In the genomic region with DNA sequence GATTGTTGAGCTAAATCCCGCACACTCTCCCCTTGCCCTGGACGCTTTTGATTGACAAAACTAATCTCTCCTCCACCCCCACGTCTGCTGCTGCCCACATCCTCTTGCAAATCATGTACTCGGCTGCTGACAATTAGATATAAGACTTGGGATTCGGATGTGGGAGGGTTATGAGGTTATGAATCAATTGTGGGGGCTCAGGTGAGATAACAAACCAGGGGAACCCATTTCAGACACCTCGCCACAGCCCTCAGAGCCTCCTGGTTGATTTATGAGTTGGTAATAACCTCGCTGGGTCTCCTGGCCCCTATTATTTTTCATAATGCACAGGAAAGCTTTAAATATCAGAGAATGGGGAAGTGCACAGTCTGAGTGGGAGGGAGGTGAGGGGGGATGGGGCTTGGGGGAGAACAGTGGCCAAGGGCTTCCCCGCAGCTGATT, we compare ENCODE assay signal across 9 cellular contexts.
DNase-seq lines count a peak whose midpoint lies in the region; TF ChIP-seq lines count a peak whose summit lies in the region.
"Had no signal": no experiment of that assay in that cellular context is flagged by ENCODE, and none has a peak within 500 bp of the region (broad histone marks: within the 10 kb centered on the region; RNA-seq: fewer than 3 reads in every experiment).

No MANE protein-coding gene starts in this region.

- no peaks in the 10 kb centered on the region for H3K36me3 Mint-ChIP-seq in activated naive CD8-positive, alpha-beta T cell treated with anti-CD3 and anti-CD28 coated beads for 36 hours

- TF ChIP-seq EP300 in suprapubic skin (IDR thresholded peaks at IDR 0.05), result no peak

- WGBS in suprapubic skin, result 70% methylated on average over 8 of the region's 8 CpGs

- DNase-seq in GM19238 (ENCODE audit: insufficient read length, low spot score) (peak; percentile 13), SJCRH30 (no peak), ascending aorta (ENCODE audit: low spot score in 2 of 2) (no peak), breast epithelium (ENCODE audit: low spot score in 2 of 2) (no peak), suprapubic skin (ENCODE audit: low spot score in 2 of 2) (no peak), dermis blood vessel endothelial cell (no peak)
- peak; percentile 53 for DNase-seq in activated naive CD8-positive, alpha-beta T cell treated with anti-CD3 and anti-CD28 coated beads for 36 hours
- DNase-seq in stimulated activated CD8-positive, alpha-beta memory T cell treated with anti-CD3 and anti-CD28 coated beads, Interleukin-12 subunit alpha, Interleukin-12 subunit beta, amount 100 ng/mL, for 24 hours (ENCODE audit: extremely low read depth), result peak; percentile 7

- H3K27me3 ChIP-seq in SJCRH30 (no peaks in the 10 kb centered on the region), ascending aorta (no peaks in the 10 kb centered on the region), breast epithelium (no peaks in the 10 kb centered on the region), suprapubic skin (no peaks in the 10 kb centered on the region)
- H3K27me3 ChIP-seq: SJSA1 had no signal

- H3K36me3 ChIP-seq in SJCRH30 (no peaks in the 10 kb centered on the region), ascending aorta (no peaks in the 10 kb centered on the region), breast epithelium (no peaks in the 10 kb centered on the region), suprapubic skin (no peaks in the 10 kb centered on the region)
- H3K36me3 ChIP-seq: SJSA1 had no signal

- H3K4me3 ChIP-seq in SJCRH30 (no peak overlapping the region), ascending aorta (no peak overlapping the region), breast epithelium (no peak overlapping the region), suprapubic skin (no peak overlapping the region)
- H3K4me3 ChIP-seq: SJSA1 had no signal

- H3K4me3 Mint-ChIP-seq in activated naive CD8-positive, alpha-beta T cell treated with anti-CD3 and anti-CD28 coated beads for 36 hours, result peak overlapping the region; percentile 6

- H3K9me3 Mint-ChIP-seq in activated naive CD8-positive, alpha-beta T cell treated with anti-CD3 and anti-CD28 coated beads for 36 hours, result no peaks in the 10 kb centered on the region

- H3K4me1 ChIP-seq in SJCRH30 (0 out of 2 replicates have a peak, but pooled peaks cover 2% of the 10 kb centered on the region), ascending aorta (no peaks in the 10 kb centered on the region), breast epithelium (no peaks in the 10 kb centered on the region), suprapubic skin (no peaks in the 10 kb centered on the region)
- H3K4me1 ChIP-seq: SJSA1 had no signal

- H3K27me3 Mint-ChIP-seq in activated naive CD8-positive, alpha-beta T cell treated with anti-CD3 and anti-CD28 coated beads for 36 hours, result peaks cover 8% of the 10 kb centered on the region

- H3K27ac ChIP-seq in SJCRH30 (peak overlapping the region; percentile 3; the same call in 1 of the 2 replicates), ascending aorta (no peak overlapping the region), breast epithelium (no peak overlapping the region), suprapubic skin (no peak overlapping the region)
- H3K27ac ChIP-seq: SJSA1 had no signal

- intact Hi-C loops in ascending aorta (cut with DNase I) (no loop called here), breast epithelium (cut with DNase I; ENCODE audit: low total_unique reads) (no loop called here)

- H3K9me3 ChIP-seq in SJCRH30 (replicated peaks), result no peaks in the 10 kb centered on the region
- H3K9me3 ChIP-seq in ascending aorta, result no peaks in the 10 kb centered on the region
- no peaks in the 10 kb centered on the region for H3K9me3 ChIP-seq in breast epithelium
- H3K9me3 ChIP-seq in suprapubic skin, result no peaks in the 10 kb centered on the region
- H3K9me3 ChIP-seq: SJSA1 had no signal

- no peak for TF ChIP-seq POLR2A in breast epithelium (IDR thresholded peaks at IDR 0.05)
- TF ChIP-seq POLR2A in suprapubic skin (IDR thresholded peaks at IDR 0.05), result no peak

- H3K4me1 Mint-ChIP-seq in activated naive CD8-positive, alpha-beta T cell treated with anti-CD3 and anti-CD28 coated beads for 36 hours, result peaks cover 32% of the 10 kb centered on the region

- H3K27ac Mint-ChIP-seq in activated naive CD8-positive, alpha-beta T cell treated with anti-CD3 and anti-CD28 coated beads for 36 hours, result peak overlapping the region; percentile 25

- no peak for TF ChIP-seq CTCF in ascending aorta (IDR thresholded peaks at IDR 0.05)
- TF ChIP-seq CTCF in breast epithelium (IDR thresholded peaks at IDR 0.05), result no peak
- TF ChIP-seq CTCF in suprapubic skin (IDR thresholded peaks at IDR 0.05), result no peak

Comparison
In these comparisons a context has a peak if more than half of its experiments do, and no peak if none do; other contexts are left out.
1. DNase-seq: peak in GM19238 (single experiment), activated naive CD8-positive, alpha-beta T cell treated with anti-CD3 and anti-CD28 coated beads for 36 hours (single experiment) and stimulated activated CD8-positive, alpha-beta memory T cell treated with anti-CD3 and anti-CD28 coated beads, Interleukin-12 subunit alpha, Interleukin-12 subunit beta, amount 100 ng/mL, for 24 hours (single experiment); none in SJCRH30 (0 of 2), ascending aorta (0 of 2), breast epithelium (0 of 2), suprapubic skin (0 of 2) and dermis blood vessel endothelial cell (single experiment).